28 cellular contexts compared by ENCODE assay signal in the genomic region with DNA sequence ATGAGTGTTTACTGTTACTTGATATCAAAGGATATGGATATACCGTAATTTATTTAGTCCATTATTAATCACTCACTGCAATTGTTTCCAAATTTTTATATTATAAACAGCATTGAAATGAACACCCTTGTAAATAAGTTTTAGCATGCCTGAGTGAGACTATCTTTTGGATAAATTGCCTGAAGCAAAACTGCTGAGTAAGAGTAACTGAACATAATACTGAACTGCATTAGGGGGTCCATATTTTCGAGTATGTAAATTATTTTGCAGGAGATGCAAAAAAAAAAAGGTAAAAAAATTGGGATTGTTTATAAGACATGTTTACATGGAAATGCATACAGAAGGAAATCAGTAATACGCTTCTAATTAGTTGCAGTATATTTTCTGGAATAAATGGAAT.
"Had no signal": no experiment of that assay in that cellular context is flagged by ENCODE, and none has a peak within 500 bp of the region (broad histone marks: within the 10 kb centered on the region; RNA-seq: fewer than 3 reads in every experiment).

No MANE protein-coding gene starts in this region.

- H3K36me3 ChIP-seq: neural progenitor cell, ovary, transverse colon, upper lobe of right lung, uterus had no signal

- DNase-seq: naive thymus-derived CD4-positive, alpha-beta T cell; natural killer cell; occipital lobe; ovary; posterior cingulate gyrus; psoas muscle; right cardiac atrium; spleen; stimulated activated CD4-positive, alpha-beta T cell treated with anti-CD3 and anti-CD28 coated beads, Interleukin-12 subunit alpha, Interleukin-12 subunit beta, amount 100 ng/mL, for 4 hours; stimulated activated CD4-positive, alpha-beta T cell treated with anti-CD3 and anti-CD28 coated beads, Interleukin-1b, Interleukin-23, amount 100 ng/mL, for 48 hours; stimulated activated CD4-positive, alpha-beta T cell treated with anti-CD3 and anti-CD28 coated beads, Interleukin-4, amount 100 ng/mL, for 1 hour; stimulated activated CD4-positive, alpha-beta T cell treated with anti-CD3 and anti-CD28 coated beads, Interleukin-4, amount 100 ng/mL, for 4 hours; stimulated activated CD8-positive, alpha-beta memory T cell treated with anti-CD3 and anti-CD28 coated beads, Interleukin-4, amount 100 ng/mL, for 48 hours; stimulated activated naive CD4-positive, alpha-beta T cell; stimulated activated naive CD8-positive, alpha-beta T cell treated with anti-CD3 and anti-CD28 coated beads, Interleukin-15, Interleukin-2, amounts not matched to agents 100 U/mL and 50 U/mL, for 24 hours; substantia nigra; testis; tibial artery; transverse colon; upper lobe of right lung; uterus had no signal

- H2AFZ ChIP-seq: neural progenitor cell, parathyroid adenoma had no signal

- H3K9me3 ChIP-seq: ovary, testis, upper lobe of right lung had no signal

- H3K27me3 ChIP-seq: neural progenitor cell, ovary, spleen, suprapubic skin, testis, tibial artery, transverse colon, upper lobe of right lung, uterus had no signal

- ATAC-seq: naive thymus-derived CD4-positive, alpha-beta T cell; natural killer cell; psoas muscle; right cardiac atrium; sciatic nerve; stimulated activated memory B cell treated with anti-CD40 and anti-IgM and Interleukin-4, amounts not matched to agents 10 μg/mL and 1 μg/mL and 100 μg/mL, for 72 hours; stimulated activated naive CD8-positive, alpha-beta T cell treated with anti-CD3 and anti-CD28 coated beads, Interleukin-15, Interleukin-2, amounts not matched to agents 100 U/mL and 50 U/mL, for 24 hours; upper lobe of right lung had no signal

- H3K4me1 ChIP-seq: neural progenitor cell, parathyroid adenoma, psoas muscle, suprapubic skin, uterus had no signal

- H3K4me2 ChIP-seq: neural progenitor cell had no signal

- H3K27ac ChIP-seq: neural progenitor cell, ovary, parathyroid adenoma, psoas muscle, skin epidermis, spleen, suprapubic skin, testis, tibial artery, transverse colon, upper lobe of right lung, uterus had no signal

- H3K4me3 ChIP-seq: neural progenitor cell, ovary, psoas muscle, skin epidermis, smooth muscle cell, spleen, suprapubic skin, testis, tibial artery, transverse colon, upper lobe of right lung, uterus had no signal

- H3K9ac ChIP-seq: neural progenitor cell, parathyroid adenoma had no signal

- H3K79me2 ChIP-seq: parathyroid adenoma had no signal
